Comparison of ENCODE assay signal across 17 cellular contexts in genomic region chr7:150909192-150909591, GRCh38. TPM values are rescaled to one million over a fixed set of nuclear protein-coding genes. Genes with fewer than 3 reads are reported as not detected.
DNase-seq lines count a peak whose midpoint lies in the region; ATAC-seq and TF ChIP-seq lines count a peak whose summit lies in the region.
"Had no signal": no experiment of that assay in that cellular context is flagged by ENCODE, and none has a peak within 500 bp of the region (broad histone marks: within the 10 kb centered on the region; RNA-seq: fewer than 3 reads in every experiment).

No MANE protein-coding gene starts in this region.

- H3K27me3 ChIP-seq in vagina, result no peaks in the 10 kb centered on the region
- H3K27me3 ChIP-seq: MG63, right lobe of liver had no signal

- no peak for TF ChIP-seq POLR2A in NB4 (IDR thresholded peaks at IDR 0.05; ENCODE audit: extremely low read depth, insufficient read length)
- no peak for TF ChIP-seq POLR2A in vagina (IDR thresholded peaks at IDR 0.05)

- H3K36me3 Mint-ChIP-seq in T-helper 2 cell treated with Interferon-gamma antibody and Interleukin-4, amounts not matched to agents 5 μg/mL and 100 μg/mL, for 36 hours (ENCODE audit: low read depth), result no peaks in the 10 kb centered on the region
- H3K36me3 Mint-ChIP-seq in activated T-helper 1 cell treated with anti-CD3 and anti-CD28 coated beads, Interleukin-12 subunit alpha, Interleukin-12 subunit beta, Interleukin-2, Interleukin-4 antibody, amounts not matched to agents 30 ng/mL and 10 ng/mL and 1 ng/mL, durations not matched to agents 14 hours and 24 hours and 36 hours (ENCODE audit: low read depth), result no peaks in the 10 kb centered on the region
- no peaks in the 10 kb centered on the region for H3K36me3 Mint-ChIP-seq in osteocyte (ENCODE audit: unreplicated experiment)

- H3K9me3 ChIP-seq in vagina, result no peaks in the 10 kb centered on the region
- H3K9me3 ChIP-seq: lower lobe of right lung, MG63, right lobe of liver, transverse colon had no signal

- H3K36me3 ChIP-seq in vagina, result no peaks in the 10 kb centered on the region
- H3K36me3 ChIP-seq: lower lobe of right lung, MG63, right lobe of liver, transverse colon had no signal

- H3K4me1 Mint-ChIP-seq in T-helper 2 cell treated with Interferon-gamma antibody and Interleukin-4, amounts not matched to agents 5 μg/mL and 100 μg/mL, for 36 hours (ENCODE audit: low read depth), result peaks cover 7% of the 10 kb centered on the region
- peaks cover 6% of the 10 kb centered on the region for H3K4me1 Mint-ChIP-seq in activated T-helper 1 cell treated with anti-CD3 and anti-CD28 coated beads, Interleukin-12 subunit alpha, Interleukin-12 subunit beta, Interleukin-2, Interleukin-4 antibody, amounts not matched to agents 30 ng/mL and 10 ng/mL and 1 ng/mL, durations not matched to agents 14 hours and 24 hours and 36 hours (ENCODE audit: low read depth)
- H3K4me1 Mint-ChIP-seq in osteocyte (ENCODE audit: unreplicated experiment), result no peaks in the 10 kb centered on the region

- no peaks in the 10 kb centered on the region for H3K9me3 Mint-ChIP-seq in T-helper 2 cell treated with Interferon-gamma antibody and Interleukin-4, amounts not matched to agents 5 μg/mL and 100 μg/mL, for 36 hours
- no peaks in the 10 kb centered on the region for H3K9me3 Mint-ChIP-seq in activated T-helper 1 cell treated with anti-CD3 and anti-CD28 coated beads, Interleukin-12 subunit alpha, Interleukin-12 subunit beta, Interleukin-2, Interleukin-4 antibody, amounts not matched to agents 30 ng/mL and 10 ng/mL and 1 ng/mL, durations not matched to agents 14 hours and 24 hours and 36 hours
- H3K9me3 Mint-ChIP-seq in osteocyte (ENCODE audit: unreplicated experiment), result no peaks in the 10 kb centered on the region
- H3K9me3 Mint-ChIP-seq: neural crest cell had no signal

- intact Hi-C loops in activated T-helper 1 cell treated with anti-CD3 and anti-CD28 coated beads, Interleukin-12 subunit alpha, Interleukin-12 subunit beta, Interleukin-2, Interleukin-4 antibody, amounts not matched to agents 30 ng/mL and 10 ng/mL and 1 ng/mL, durations not matched to agents 14 hours and 24 hours and 36 hours (cut with micrococcal nuclease), result no loop called here
- intact Hi-C loops in sciatic nerve (cut with DNase I) (no loop called here), vagina (cut with DNase I) (no loop called here)

- H3K4me1 ChIP-seq in vagina, result peaks cover 3% of the 10 kb centered on the region
- H3K4me1 ChIP-seq: lower lobe of right lung, right lobe of liver had no signal

- DNase-seq in T-helper 2 cell, result peak in 3 of 5 experiments; percentile 17 to 70 (median 46)
- DNase-seq in T-helper 2 cell treated with Interferon-gamma antibody and Interleukin-4, amounts not matched to agents 5 μg/mL and 100 μg/mL, for 36 hours (ENCODE audit: low spot score), result no peak
- DNase-seq in NB4 (ENCODE audit: low read depth), result peak; percentile 72
- no peak for DNase-seq in activated T-helper 1 cell treated with anti-CD3 and anti-CD28 coated beads, Interleukin-12 subunit alpha, Interleukin-12 subunit beta, Interleukin-2, Interleukin-4 antibody, amounts not matched to agents 30 ng/mL and 10 ng/mL and 1 ng/mL, durations not matched to agents 14 hours and 24 hours and 36 hours (ENCODE audit: low spot score)
- DNase-seq in osteocyte (ENCODE audit: extremely low spot score, unreplicated experiment), result peak; percentile 27
- no peak for DNase-seq in sciatic nerve (ENCODE audit: low spot score)
- no peak for DNase-seq in vagina (ENCODE audit: extremely low spot score in 2 of 2)
- DNase-seq: COR-L47, cortex of kidney, lower lobe of right lung, MG63, right lobe of liver, transverse colon had no signal

- H3K27ac Mint-ChIP-seq in T-helper 2 cell treated with Interferon-gamma antibody and Interleukin-4, amounts not matched to agents 5 μg/mL and 100 μg/mL, for 36 hours, result no peak overlapping the region
- peak overlapping the region; percentile 38 for H3K27ac Mint-ChIP-seq in activated T-helper 1 cell treated with anti-CD3 and anti-CD28 coated beads, Interleukin-12 subunit alpha, Interleukin-12 subunit beta, Interleukin-2, Interleukin-4 antibody, amounts not matched to agents 30 ng/mL and 10 ng/mL and 1 ng/mL, durations not matched to agents 14 hours and 24 hours and 36 hours
- H3K27ac Mint-ChIP-seq in osteocyte (ENCODE audit: unreplicated experiment), result no peak overlapping the region

- H3K27me3 Mint-ChIP-seq in T-helper 2 cell treated with Interferon-gamma antibody and Interleukin-4, amounts not matched to agents 5 μg/mL and 100 μg/mL, for 36 hours (ENCODE audit: low read depth), result peaks cover 30% of the 10 kb centered on the region
- H3K27me3 Mint-ChIP-seq in activated T-helper 1 cell treated with anti-CD3 and anti-CD28 coated beads, Interleukin-12 subunit alpha, Interleukin-12 subunit beta, Interleukin-2, Interleukin-4 antibody, amounts not matched to agents 30 ng/mL and 10 ng/mL and 1 ng/mL, durations not matched to agents 14 hours and 24 hours and 36 hours (ENCODE audit: insufficient read depth), result peaks cover 43% of the 10 kb centered on the region
- H3K27me3 Mint-ChIP-seq in osteocyte (ENCODE audit: unreplicated experiment), result peaks cover 34% of the 10 kb centered on the region

- H3K4me3 ChIP-seq in NB4 (ENCODE audit: low read depth, low read length), result no peak overlapping the region
- H3K4me3 ChIP-seq in vagina, result no peak overlapping the region
- H3K4me3 ChIP-seq: lower lobe of right lung, MG63, right lobe of liver, transverse colon had no signal

- H3K4me3 Mint-ChIP-seq in T-helper 2 cell treated with Interferon-gamma antibody and Interleukin-4, amounts not matched to agents 5 μg/mL and 100 μg/mL, for 36 hours, result no peak overlapping the region
- H3K4me3 Mint-ChIP-seq in activated T-helper 1 cell treated with anti-CD3 and anti-CD28 coated beads, Interleukin-12 subunit alpha, Interleukin-12 subunit beta, Interleukin-2, Interleukin-4 antibody, amounts not matched to agents 30 ng/mL and 10 ng/mL and 1 ng/mL, durations not matched to agents 14 hours and 24 hours and 36 hours, result no peak overlapping the region
- no peak overlapping the region for H3K4me3 Mint-ChIP-seq in osteocyte (ENCODE audit: unreplicated experiment)
- H3K4me3 Mint-ChIP-seq: neural crest cell had no signal

- no peak overlapping the region for H3K27ac ChIP-seq in vagina
- H3K27ac ChIP-seq: lower lobe of right lung, right lobe of liver, transverse colon had no signal

- no peak for ATAC-seq in HG03175 (IDR thresholded peaks at IDR 0.05; ENCODE audit: unreplicated experiment)
- no peak for ATAC-seq in sciatic nerve
- ATAC-seq: HCT116, lower lobe of right lung, right lobe of liver had no signal

- TF ChIP-seq CTCF in NB4 (IDR thresholded peaks at IDR 0.05; ENCODE audit: low read depth, low read length) (no peak), osteocyte (IDR thresholded peaks at IDR 0.05) (no peak), vagina (IDR thresholded peaks at IDR 0.05) (no peak)

RNA-seq across cellular contexts. Expression of gene AOC1, which starts 56.9 kb away (rescaled TPM):
- total RNA-seq in activated T-helper 1 cell treated with anti-CD3 and anti-CD28 coated beads, Interleukin-12 subunit alpha, Interleukin-12 subunit beta, Interleukin-2, Interleukin-4 antibody, amounts not matched to agents 30 ng/mL and 10 ng/mL and 1 ng/mL, durations not matched to agents 14 hours and 24 hours and 36 hours, result not detected in 2 replicates
- total RNA-seq in osteocyte, result not detected in 2 replicates
- total RNA-seq in sciatic nerve, result not detected
- not detected for total RNA-seq in vagina
- total RNA-seq: A172, neural crest cell had no signal

Comparison
In these comparisons a context has a peak if more than half of its experiments do, and no peak if none do; other contexts are left out.
1. DNase-seq: peak in T-helper 2 cell (3 of 5), NB4 (single experiment) and osteocyte (single experiment); none in T-helper 2 cell treated with Interferon-gamma antibody and Interleukin-4, amounts not matched to agents 5 μg/mL and 100 μg/mL, for 36 hours (single experiment), activated T-helper 1 cell treated with anti-CD3 and anti-CD28 coated beads, Interleukin-12 subunit alpha, Interleukin-12 subunit beta, Interleukin-2, Interleukin-4 antibody, amounts not matched to agents 30 ng/mL and 10 ng/mL and 1 ng/mL, durations not matched to agents 14 hours and 24 hours and 36 hours (single experiment), sciatic nerve (single experiment) and vagina (0 of 2).